Comparison of ENCODE assay signal across 11 cellular contexts in the genomic region with DNA sequence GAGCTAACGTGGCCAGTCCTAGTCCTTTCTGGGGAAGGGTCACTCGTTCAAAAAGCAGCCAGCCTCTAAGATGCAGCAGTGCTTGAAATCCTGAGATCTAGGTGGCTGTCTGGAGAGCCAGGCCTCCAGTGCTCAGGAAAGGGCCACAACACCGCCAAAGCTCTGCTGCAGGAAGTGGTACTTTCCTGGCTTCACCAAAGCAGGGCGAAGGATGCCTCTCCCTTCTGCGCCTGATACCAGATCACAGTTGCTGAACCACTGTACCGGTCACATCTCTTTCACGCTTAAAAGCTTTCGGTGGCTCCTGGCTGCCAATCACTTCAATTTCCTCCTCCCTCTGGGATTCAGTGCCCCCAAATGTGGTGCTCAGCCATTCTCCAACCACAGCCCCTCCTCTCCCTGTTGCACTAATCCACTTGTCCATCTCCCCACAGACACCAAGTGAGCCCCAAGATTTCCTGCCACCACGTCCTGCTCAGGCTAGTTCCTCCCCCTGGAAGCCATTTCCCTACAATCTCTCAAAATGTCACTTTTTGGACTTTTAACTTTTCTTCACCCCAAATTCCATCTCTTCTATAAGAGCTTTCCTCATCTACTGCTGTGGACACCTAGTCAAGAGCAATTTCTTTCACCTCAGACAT.
A peak's percentile ranks its signal among the peaks of the same experiment; 100 is the strongest.
DNase-seq lines count a peak whose midpoint lies in the region; ATAC-seq lines count a peak whose summit lies in the region.
"Had no signal": no experiment of that assay in that cellular context is flagged by ENCODE, and none has a peak within 500 bp of the region (broad histone marks: within the 10 kb centered on the region; RNA-seq: fewer than 3 reads in every experiment).

No MANE protein-coding gene starts in this region.

- DNase-seq in Karpas-422 (peak; percentile 54), ecto neural progenitor cell (ENCODE audit: low spot score) (no peak)
- DNase-seq in activated CD4-positive, alpha-beta T cell treated with anti-CD3 and anti-CD28 coated beads for 36 hours = peak; percentile 50
- peak; percentile 42 for DNase-seq in central memory CD4-positive, alpha-beta T cell
- DNase-seq: GM23248, left cardiac atrium, NCI-H526 had no signal

- no peaks in the 10 kb centered on the region for H3K79me2 ChIP-seq in Karpas-422 (ENCODE audit: low read length)

- H3K27ac Mint-ChIP-seq in activated CD4-positive, alpha-beta T cell treated with anti-CD3 and anti-CD28 coated beads for 36 hours = peak overlapping the region; percentile 11
- H3K27ac Mint-ChIP-seq in stimulated activated memory B cell treated with anti-CD40 and anti-IgM and Interleukin-4, amounts not matched to agents 10 μg/mL and 1 μg/mL and 100 μg/mL, for 72 hours = no peak overlapping the region
- H3K27ac Mint-ChIP-seq: progenitor cell of endocrine pancreas had no signal

- intact Hi-C loops in activated CD4-positive, alpha-beta T cell treated with anti-CD3 and anti-CD28 coated beads for 36 hours (cut with DNase I, micrococcal nuclease) = no loop called here

- H3K27me3 ChIP-seq in Karpas-422 (ENCODE audit: low read length) = no peaks in the 10 kb centered on the region

- H3K36me3 ChIP-seq in Karpas-422 (ENCODE audit: insufficient read depth, low read length) = no peaks in the 10 kb centered on the region

- no peak overlapping the region for H3K27ac ChIP-seq in Karpas-422 (ENCODE audit: low read length)
- H3K27ac ChIP-seq: GM23248 had no signal

- no peaks in the 10 kb centered on the region for H4K20me1 ChIP-seq in Karpas-422 (ENCODE audit: insufficient read depth, low read depth, low read length)

- H3K9me3 Mint-ChIP-seq in activated CD4-positive, alpha-beta T cell treated with anti-CD3 and anti-CD28 coated beads for 36 hours (ENCODE audit: low read depth) = no peaks in the 10 kb centered on the region
- no peaks in the 10 kb centered on the region for H3K9me3 Mint-ChIP-seq in stimulated activated memory B cell treated with anti-CD40 and anti-IgM and Interleukin-4, amounts not matched to agents 10 μg/mL and 1 μg/mL and 100 μg/mL, for 72 hours

- H3K27me3 Mint-ChIP-seq in activated CD4-positive, alpha-beta T cell treated with anti-CD3 and anti-CD28 coated beads for 36 hours = peaks cover 3% of the 10 kb centered on the region
- H3K27me3 Mint-ChIP-seq in stimulated activated memory B cell treated with anti-CD40 and anti-IgM and Interleukin-4, amounts not matched to agents 10 μg/mL and 1 μg/mL and 100 μg/mL, for 72 hours = peaks cover 15% of the 10 kb centered on the region

- no peaks in the 10 kb centered on the region for H3K36me3 Mint-ChIP-seq in activated CD4-positive, alpha-beta T cell treated with anti-CD3 and anti-CD28 coated beads for 36 hours (ENCODE audit: low read depth)
- H3K36me3 Mint-ChIP-seq in stimulated activated memory B cell treated with anti-CD40 and anti-IgM and Interleukin-4, amounts not matched to agents 10 μg/mL and 1 μg/mL and 100 μg/mL, for 72 hours = no peaks in the 10 kb centered on the region

- POLR2A ChIA-PET in activated CD4-positive, alpha-beta T cell treated with anti-CD3 and anti-CD28 coated beads for 36 hours (lab: Charles Lee) = interaction anchor here (1.6 kb wide), 2 partner anchors 11 to 310 kb away, joined by 7 to 8 read pairs; no protein-coding TSS in a partner anchor

- no peak overlapping the region for H3K4me3 Mint-ChIP-seq in activated CD4-positive, alpha-beta T cell treated with anti-CD3 and anti-CD28 coated beads for 36 hours
- peak overlapping the region; percentile 2 for H3K4me3 Mint-ChIP-seq in stimulated activated memory B cell treated with anti-CD40 and anti-IgM and Interleukin-4, amounts not matched to agents 10 μg/mL and 1 μg/mL and 100 μg/mL, for 72 hours

- H3K9me2 ChIP-seq in Karpas-422 (replicated peaks; ENCODE audit: insufficient read depth, low read length) = no peaks in the 10 kb centered on the region

- H3K4me1 ChIP-seq in Karpas-422 (ENCODE audit: low read length) = peaks cover 54% of the 10 kb centered on the region

- peak overlapping the region; percentile 7; the same call in 1 of the 2 replicates for H2AFZ ChIP-seq in Karpas-422 (ENCODE audit: low read length)
- H2AFZ ChIP-seq: GM23248 had no signal

- peaks cover 22% of the 10 kb centered on the region for H3K4me1 Mint-ChIP-seq in activated CD4-positive, alpha-beta T cell treated with anti-CD3 and anti-CD28 coated beads for 36 hours
- peaks cover 11% of the 10 kb centered on the region for H3K4me1 Mint-ChIP-seq in stimulated activated memory B cell treated with anti-CD40 and anti-IgM and Interleukin-4, amounts not matched to agents 10 μg/mL and 1 μg/mL and 100 μg/mL, for 72 hours

- H3K4me2 ChIP-seq in Karpas-422 (ENCODE audit: low read depth, low read length, poor library complexity, severe bottlenecking) = peak overlapping the region; percentile 2

- peak overlapping the region; percentile 16; the same call in 1 of the 2 replicates for H3K9ac ChIP-seq in Karpas-422 (ENCODE audit: low read length)
- H3K9ac ChIP-seq: GM23248 had no signal

- H3K9me3 ChIP-seq in Karpas-422 (ENCODE audit: low read length) = no peaks in the 10 kb centered on the region

- CTCF ChIA-PET in activated CD4-positive, alpha-beta T cell treated with anti-CD3 and anti-CD28 coated beads for 36 hours (lab: Charles Lee) = interaction anchor here (1.2 to 1.6 kb wide), 3 partner anchors 10 to 905 kb away, joined by 3 to 6 read pairs (median 5); no protein-coding TSS in a partner anchor

- peak; percentile 79 for ATAC-seq in activated CD4-positive, alpha-beta T cell treated with anti-CD3 and anti-CD28 coated beads for 36 hours
- ATAC-seq in stimulated activated memory B cell treated with anti-CD40 and anti-IgM and Interleukin-4, amounts not matched to agents 10 μg/mL and 1 μg/mL and 100 μg/mL, for 72 hours = peak; percentile 51
- ATAC-seq in HG02798 (IDR thresholded peaks at IDR 0.05; ENCODE audit: poor library complexity, unreplicated experiment) (no peak), GM19397 (IDR thresholded peaks at IDR 0.05; ENCODE audit: unreplicated experiment) (no peak)
- ATAC-seq: left cardiac atrium had no signal

- no peak overlapping the region for H3K4me3 ChIP-seq in Karpas-422 (ENCODE audit: low read length)
- H3K4me3 ChIP-seq: GM23248 had no signal

Comparison
In these comparisons a context has a peak if more than half of its experiments do, and no peak if none do; other contexts are left out.
1. ATAC-seq: peak in activated CD4-positive, alpha-beta T cell treated with anti-CD3 and anti-CD28 coated beads for 36 hours (single experiment) and stimulated activated memory B cell treated with anti-CD40 and anti-IgM and Interleukin-4, amounts not matched to agents 10 μg/mL and 1 μg/mL and 100 μg/mL, for 72 hours (single experiment); none in HG02798 (single experiment) and GM19397 (single experiment).